ENCODE assay signal across 1 cellular context in the genomic region with DNA sequence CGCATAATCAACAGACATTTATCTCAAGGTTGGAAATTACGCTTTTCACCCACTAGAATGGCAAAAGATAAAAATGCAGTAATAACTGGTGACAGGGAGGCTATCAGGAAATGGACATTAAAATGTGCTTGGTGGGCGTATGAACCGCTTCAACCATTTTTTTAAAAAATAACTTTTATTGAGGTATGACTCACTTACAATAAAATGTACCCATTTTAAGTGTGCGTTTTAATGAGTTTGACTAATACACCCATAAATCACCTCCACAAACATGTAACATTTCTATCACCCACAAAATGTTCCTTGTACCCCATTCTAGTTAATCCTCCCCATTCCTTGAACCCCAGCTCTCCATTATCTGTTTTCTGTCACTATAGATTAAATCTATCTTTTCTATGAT.
TF ChIP-seq lines count a peak whose summit lies in the region.

No MANE protein-coding gene starts in this region.

TF ChIP-seq in HEK293, 187 proteins besides CTCF, POLR2A, EP300 and RAD21 (continued from another document):
- TF ChIP-seq, protein P1, sequence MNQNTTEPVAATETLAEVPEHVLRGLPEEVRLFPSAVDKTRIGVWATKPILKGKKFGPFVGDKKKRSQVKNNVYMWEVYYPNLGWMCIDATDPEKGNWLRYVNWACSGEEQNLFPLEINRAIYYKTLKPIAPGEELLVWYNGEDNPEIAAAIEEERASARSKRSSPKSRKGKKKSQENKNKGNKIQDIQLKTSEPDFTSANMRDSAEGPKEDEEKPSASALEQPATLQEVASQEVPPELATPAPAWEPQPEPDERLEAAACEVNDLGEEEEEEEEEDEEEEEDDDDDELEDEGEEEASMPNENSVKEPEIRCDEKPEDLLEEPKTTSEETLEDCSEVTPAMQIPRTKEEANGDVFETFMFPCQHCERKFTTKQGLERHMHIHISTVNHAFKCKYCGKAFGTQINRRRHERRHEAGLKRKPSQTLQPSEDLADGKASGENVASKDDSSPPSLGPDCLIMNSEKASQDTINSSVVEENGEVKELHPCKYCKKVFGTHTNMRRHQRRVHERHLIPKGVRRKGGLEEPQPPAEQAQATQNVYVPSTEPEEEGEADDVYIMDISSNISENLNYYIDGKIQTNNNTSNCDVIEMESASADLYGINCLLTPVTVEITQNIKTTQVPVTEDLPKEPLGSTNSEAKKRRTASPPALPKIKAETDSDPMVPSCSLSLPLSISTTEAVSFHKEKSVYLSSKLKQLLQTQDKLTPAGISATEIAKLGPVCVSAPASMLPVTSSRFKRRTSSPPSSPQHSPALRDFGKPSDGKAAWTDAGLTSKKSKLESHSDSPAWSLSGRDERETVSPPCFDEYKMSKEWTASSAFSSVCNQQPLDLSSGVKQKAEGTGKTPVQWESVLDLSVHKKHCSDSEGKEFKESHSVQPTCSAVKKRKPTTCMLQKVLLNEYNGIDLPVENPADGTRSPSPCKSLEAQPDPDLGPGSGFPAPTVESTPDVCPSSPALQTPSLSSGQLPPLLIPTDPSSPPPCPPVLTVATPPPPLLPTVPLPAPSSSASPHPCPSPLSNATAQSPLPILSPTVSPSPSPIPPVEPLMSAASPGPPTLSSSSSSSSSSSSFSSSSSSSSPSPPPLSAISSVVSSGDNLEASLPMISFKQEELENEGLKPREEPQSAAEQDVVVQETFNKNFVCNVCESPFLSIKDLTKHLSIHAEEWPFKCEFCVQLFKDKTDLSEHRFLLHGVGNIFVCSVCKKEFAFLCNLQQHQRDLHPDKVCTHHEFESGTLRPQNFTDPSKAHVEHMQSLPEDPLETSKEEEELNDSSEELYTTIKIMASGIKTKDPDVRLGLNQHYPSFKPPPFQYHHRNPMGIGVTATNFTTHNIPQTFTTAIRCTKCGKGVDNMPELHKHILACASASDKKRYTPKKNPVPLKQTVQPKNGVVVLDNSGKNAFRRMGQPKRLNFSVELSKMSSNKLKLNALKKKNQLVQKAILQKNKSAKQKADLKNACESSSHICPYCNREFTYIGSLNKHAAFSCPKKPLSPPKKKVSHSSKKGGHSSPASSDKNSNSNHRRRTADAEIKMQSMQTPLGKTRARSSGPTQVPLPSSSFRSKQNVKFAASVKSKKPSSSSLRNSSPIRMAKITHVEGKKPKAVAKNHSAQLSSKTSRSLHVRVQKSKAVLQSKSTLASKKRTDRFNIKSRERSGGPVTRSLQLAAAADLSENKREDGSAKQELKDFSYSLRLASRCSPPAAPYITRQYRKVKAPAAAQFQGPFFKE (tag by site-specific recombination; IDR thresholded peaks at IDR 0.05; ENCODE audit: borderline replicate concordance) = no peak
- no peak for TF ChIP-seq ZNF514 (tag by site-specific recombination; IDR thresholded peaks at IDR 0.05)
- TF ChIP-seq OVOL3 (tag by site-specific recombination; IDR thresholded peaks at IDR 0.05) = no peak
- TF ChIP-seq SP7 (tag by site-specific recombination; IDR thresholded peaks at IDR 0.05) = peak; percentile 24; the same call in 1 of the 2 replicates
- TF ChIP-seq, protein P2, sequence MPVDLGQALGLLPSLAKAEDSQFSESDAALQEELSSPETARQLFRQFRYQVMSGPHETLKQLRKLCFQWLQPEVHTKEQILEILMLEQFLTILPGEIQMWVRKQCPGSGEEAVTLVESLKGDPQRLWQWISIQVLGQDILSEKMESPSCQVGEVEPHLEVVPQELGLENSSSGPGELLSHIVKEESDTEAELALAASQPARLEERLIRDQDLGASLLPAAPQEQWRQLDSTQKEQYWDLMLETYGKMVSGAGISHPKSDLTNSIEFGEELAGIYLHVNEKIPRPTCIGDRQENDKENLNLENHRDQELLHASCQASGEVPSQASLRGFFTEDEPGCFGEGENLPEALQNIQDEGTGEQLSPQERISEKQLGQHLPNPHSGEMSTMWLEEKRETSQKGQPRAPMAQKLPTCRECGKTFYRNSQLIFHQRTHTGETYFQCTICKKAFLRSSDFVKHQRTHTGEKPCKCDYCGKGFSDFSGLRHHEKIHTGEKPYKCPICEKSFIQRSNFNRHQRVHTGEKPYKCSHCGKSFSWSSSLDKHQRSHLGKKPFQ (tag by site-specific recombination; IDR thresholded peaks at IDR 0.05) = no peak
- TF ChIP-seq, protein P3, sequence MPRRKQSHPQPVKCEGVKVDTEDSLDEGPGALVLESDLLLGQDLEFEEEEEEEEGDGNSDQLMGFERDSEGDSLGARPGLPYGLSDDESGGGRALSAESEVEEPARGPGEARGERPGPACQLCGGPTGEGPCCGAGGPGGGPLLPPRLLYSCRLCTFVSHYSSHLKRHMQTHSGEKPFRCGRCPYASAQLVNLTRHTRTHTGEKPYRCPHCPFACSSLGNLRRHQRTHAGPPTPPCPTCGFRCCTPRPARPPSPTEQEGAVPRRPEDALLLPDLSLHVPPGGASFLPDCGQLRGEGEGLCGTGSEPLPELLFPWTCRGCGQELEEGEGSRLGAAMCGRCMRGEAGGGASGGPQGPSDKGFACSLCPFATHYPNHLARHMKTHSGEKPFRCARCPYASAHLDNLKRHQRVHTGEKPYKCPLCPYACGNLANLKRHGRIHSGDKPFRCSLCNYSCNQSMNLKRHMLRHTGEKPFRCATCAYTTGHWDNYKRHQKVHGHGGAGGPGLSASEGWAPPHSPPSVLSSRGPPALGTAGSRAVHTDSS (tag by site-specific recombination; IDR thresholded peaks at IDR 0.05) = no peak
- TF ChIP-seq ZNF274 (IDR thresholded peaks at IDR 0.05; ENCODE audit: low read length) = no peak
- TF ChIP-seq ZNF274 (tag by site-specific recombination; IDR thresholded peaks at IDR 0.05; ENCODE audit: borderline replicate concordance) = no peak
- TF ChIP-seq, protein P4, sequence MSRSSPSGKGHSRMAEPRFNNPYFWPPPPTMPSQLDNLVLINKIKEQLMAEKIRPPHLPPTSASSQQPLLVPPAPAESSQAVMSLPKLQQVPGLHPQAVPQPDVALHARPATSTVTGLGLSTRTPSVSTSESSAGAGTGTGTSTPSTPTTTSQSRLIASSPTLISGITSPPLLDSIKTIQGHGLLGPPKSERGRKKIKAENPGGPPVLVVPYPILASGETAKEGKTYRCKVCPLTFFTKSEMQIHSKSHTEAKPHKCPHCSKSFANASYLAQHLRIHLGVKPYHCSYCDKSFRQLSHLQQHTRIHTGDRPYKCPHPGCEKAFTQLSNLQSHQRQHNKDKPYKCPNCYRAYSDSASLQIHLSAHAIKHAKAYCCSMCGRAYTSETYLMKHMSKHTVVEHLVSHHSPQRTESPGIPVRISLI (tag by site-specific recombination; IDR thresholded peaks at IDR 0.05) = peak; percentile 47; the same call in 1 of the 2 replicates
- TF ChIP-seq SCRT2 (tag by site-specific recombination; IDR thresholded peaks at IDR 0.05) = no peak
- TF ChIP-seq, protein P5, sequence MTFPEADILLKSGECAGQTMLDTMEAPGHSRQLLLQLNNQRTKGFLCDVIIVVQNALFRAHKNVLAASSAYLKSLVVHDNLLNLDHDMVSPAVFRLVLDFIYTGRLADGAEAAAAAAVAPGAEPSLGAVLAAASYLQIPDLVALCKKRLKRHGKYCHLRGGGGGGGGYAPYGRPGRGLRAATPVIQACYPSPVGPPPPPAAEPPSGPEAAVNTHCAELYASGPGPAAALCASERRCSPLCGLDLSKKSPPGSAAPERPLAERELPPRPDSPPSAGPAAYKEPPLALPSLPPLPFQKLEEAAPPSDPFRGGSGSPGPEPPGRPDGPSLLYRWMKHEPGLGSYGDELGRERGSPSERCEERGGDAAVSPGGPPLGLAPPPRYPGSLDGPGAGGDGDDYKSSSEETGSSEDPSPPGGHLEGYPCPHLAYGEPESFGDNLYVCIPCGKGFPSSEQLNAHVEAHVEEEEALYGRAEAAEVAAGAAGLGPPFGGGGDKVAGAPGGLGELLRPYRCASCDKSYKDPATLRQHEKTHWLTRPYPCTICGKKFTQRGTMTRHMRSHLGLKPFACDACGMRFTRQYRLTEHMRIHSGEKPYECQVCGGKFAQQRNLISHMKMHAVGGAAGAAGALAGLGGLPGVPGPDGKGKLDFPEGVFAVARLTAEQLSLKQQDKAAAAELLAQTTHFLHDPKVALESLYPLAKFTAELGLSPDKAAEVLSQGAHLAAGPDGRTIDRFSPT (tag by site-specific recombination; IDR thresholded peaks at IDR 0.05) = peak; percentile 87
- peak; percentile 50 for TF ChIP-seq ZBTB17 (tag by site-specific recombination; IDR thresholded peaks at IDR 0.05)
- TF ChIP-seq, protein P6, sequence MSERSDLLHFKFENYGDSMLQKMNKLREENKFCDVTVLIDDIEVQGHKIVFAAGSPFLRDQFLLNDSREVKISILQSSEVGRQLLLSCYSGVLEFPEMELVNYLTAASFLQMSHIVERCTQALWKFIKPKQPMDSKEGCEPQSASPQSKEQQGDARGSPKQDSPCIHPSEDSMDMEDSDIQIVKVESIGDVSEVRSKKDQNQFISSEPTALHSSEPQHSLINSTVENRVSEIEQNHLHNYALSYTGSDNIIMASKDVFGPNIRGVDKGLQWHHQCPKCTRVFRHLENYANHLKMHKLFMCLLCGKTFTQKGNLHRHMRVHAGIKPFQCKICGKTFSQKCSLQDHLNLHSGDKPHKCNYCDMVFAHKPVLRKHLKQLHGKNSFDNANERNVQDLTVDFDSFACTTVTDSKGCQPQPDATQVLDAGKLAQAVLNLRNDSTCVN (tag by site-specific recombination; optimal IDR thresholded peaks at IDR 0.05) = no peak
- TF ChIP-seq WT1 (tag by site-specific recombination; IDR thresholded peaks at IDR 0.05) = 0 out of 2 replicates have a peak, but pooled peaks have one; percentile 30
- 0 out of 2 replicates have a peak, but pooled peaks have one; percentile 7 for TF ChIP-seq ZNF366 (tag by site-specific recombination; conservative IDR thresholded peaks at IDR 0.05)
- TF ChIP-seq SP3 (tag by site-specific recombination; IDR thresholded peaks at IDR 0.05) = no peak
- TF ChIP-seq MEIS1 (CRISPR knock-in tag; IDR thresholded peaks at IDR 0.05; ENCODE audit: borderline replicate concordance) = no peak
- TF ChIP-seq ZNF24 (tag by site-specific recombination; IDR thresholded peaks at IDR 0.05) = no peak
- TF ChIP-seq, protein P7, sequence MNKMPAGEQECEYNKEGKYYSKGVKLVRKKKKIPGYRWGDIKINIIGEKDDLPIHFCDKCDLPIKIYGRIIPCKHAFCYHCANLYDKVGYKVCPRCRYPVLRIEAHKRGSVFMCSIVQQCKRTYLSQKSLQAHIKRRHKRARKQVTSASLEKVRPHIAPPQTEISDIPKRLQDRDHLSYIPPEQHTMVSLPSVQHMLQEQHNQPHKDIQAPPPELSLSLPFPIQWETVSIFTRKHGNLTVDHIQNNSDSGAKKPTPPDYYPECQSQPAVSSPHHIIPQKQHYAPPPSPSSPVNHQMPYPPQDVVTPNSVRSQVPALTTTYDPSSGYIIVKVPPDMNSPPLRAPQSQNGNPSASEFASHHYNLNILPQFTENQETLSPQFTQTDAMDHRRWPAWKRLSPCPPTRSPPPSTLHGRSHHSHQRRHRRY (tag by site-specific recombination; IDR thresholded peaks at IDR 0.05) = no peak
- no peak for TF ChIP-seq ZNF792 (tag by site-specific recombination; IDR thresholded peaks at IDR 0.05)
- TF ChIP-seq ZNF10 (tag by site-specific recombination; IDR thresholded peaks at IDR 0.05) = peak; percentile 8; the same call in 1 of the 2 replicates
- TF ChIP-seq, protein P8, sequence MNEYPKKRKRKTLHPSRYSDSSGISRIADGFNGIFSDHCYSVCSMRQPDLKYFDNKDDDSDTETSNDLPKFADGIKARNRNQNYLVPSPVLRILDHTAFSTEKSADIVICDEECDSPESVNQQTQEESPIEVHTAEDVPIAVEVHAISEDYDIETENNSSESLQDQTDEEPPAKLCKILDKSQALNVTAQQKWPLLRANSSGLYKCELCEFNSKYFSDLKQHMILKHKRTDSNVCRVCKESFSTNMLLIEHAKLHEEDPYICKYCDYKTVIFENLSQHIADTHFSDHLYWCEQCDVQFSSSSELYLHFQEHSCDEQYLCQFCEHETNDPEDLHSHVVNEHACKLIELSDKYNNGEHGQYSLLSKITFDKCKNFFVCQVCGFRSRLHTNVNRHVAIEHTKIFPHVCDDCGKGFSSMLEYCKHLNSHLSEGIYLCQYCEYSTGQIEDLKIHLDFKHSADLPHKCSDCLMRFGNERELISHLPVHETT (tag by site-specific recombination; IDR thresholded peaks at IDR 0.05) = 0 out of 2 replicates have a peak, but pooled peaks have one; percentile 42
- TF ChIP-seq ZBTB21 (tag by site-specific recombination; IDR thresholded peaks at IDR 0.05) = 0 out of 2 replicates have a peak, but pooled peaks have one; percentile 11
- peak; percentile 35; the same call in 1 of the 2 replicates for TF ChIP-seq ZNF629 (tag by site-specific recombination; IDR thresholded peaks at IDR 0.05)
- TF ChIP-seq ZNF701 (tag by site-specific recombination; IDR thresholded peaks at IDR 0.05) = no peak
- no peak; the same call in 1 of the 2 replicates for TF ChIP-seq ZNF266 (tag by site-specific recombination; IDR thresholded peaks at IDR 0.05; ENCODE audit: low read depth)
- TF ChIP-seq ZFP37 (tag by site-specific recombination; IDR thresholded peaks at IDR 0.05) = 0 out of 2 replicates have a peak, but pooled peaks have one; percentile 13
- peak; percentile 46 for TF ChIP-seq ZFHX2 (tag by site-specific recombination; conservative IDR thresholded peaks at IDR 0.05)
- 0 out of 2 replicates have a peak, but pooled peaks have one; percentile 30 for TF ChIP-seq BCL11B (tag by site-specific recombination; IDR thresholded peaks at IDR 0.05; ENCODE audit: low read depth)
